9 cellular contexts compared by ENCODE assay signal in the genomic region with DNA sequence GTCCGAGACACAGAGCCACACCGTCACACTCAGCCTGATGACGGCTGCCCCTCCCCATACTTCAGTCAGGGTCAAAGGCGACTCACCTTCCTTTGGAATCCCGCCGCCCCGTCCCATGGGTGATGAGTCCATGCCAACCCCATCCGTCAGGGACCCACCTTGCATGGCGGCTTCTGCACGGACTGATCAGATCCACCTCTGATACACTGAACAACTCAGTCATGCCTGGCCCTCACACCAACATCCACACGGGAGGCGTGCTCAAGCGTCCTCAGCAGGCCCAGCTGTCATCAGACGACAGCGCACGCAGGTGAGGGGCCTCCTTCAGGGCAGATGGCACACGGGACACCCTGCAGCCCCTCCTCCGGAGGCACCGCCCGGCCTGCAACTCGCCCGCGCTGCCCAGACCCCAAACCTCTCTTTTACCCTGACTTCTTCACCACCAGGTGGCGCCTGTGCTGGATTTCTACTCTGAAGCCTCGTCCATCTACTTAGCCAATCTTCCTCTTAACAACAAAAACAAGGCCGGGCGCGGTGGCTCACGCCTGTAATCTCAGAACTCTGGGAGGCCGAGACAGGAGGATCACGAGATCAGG.
DNase-seq lines count a peak whose midpoint lies in the region; ATAC-seq and TF ChIP-seq lines count a peak whose summit lies in the region.
"Had no signal": no experiment of that assay in that cellular context is flagged by ENCODE, and none has a peak within 500 bp of the region (broad histone marks: within the 10 kb centered on the region; RNA-seq: fewer than 3 reads in every experiment).

No MANE protein-coding gene starts in this region.

- H3K27ac Mint-ChIP-seq in WTC11 (peak overlapping the region; percentile 23), neural progenitor cell (no peak overlapping the region)

- TF ChIP-seq EP300 in Ishikawa (IDR thresholded peaks at IDR 0.05; ENCODE audit: borderline replicate concordance): no peak

- H3K27me3 ChIP-seq in neural progenitor cell: no peaks in the 10 kb centered on the region
- H3K27me3 ChIP-seq: BLaER1 had no signal

- H3K9me3 Mint-ChIP-seq in WTC11 (peaks cover 8% of the 10 kb centered on the region), neural progenitor cell (peaks cover 7% of the 10 kb centered on the region)

- no peaks in the 10 kb centered on the region for H3K4me1 ChIP-seq in neural progenitor cell

- peaks cover 98% of the 10 kb centered on the region for H3K79me2 ChIP-seq in neural progenitor cell (ENCODE audit: low read depth)

- H3K4me3 Mint-ChIP-seq in WTC11 (no peak overlapping the region), neural progenitor cell (no peak overlapping the region)

- H3K4me3 ChIP-seq in epithelial cell of proximal tubule (ENCODE audit: low read depth, low read length): no peak overlapping the region
- no peak overlapping the region for H3K4me3 ChIP-seq in neural progenitor cell
- H3K4me3 ChIP-seq: BLaER1 had no signal

- H4K20me1 ChIP-seq in neural progenitor cell (ENCODE audit: low read depth): peaks cover 91% of the 10 kb centered on the region

- DNase-seq in DMS53 (lab: John Stamatoyannopoulos, UW): peak; percentile 41
- no peak for DNase-seq in DMS53 treated with DMSO at 0.1 percent for 48 hours (lab: John Stamatoyannopoulos, UW; ENCODE audit: unreplicated experiment)
- DNase-seq in WTC11 (ENCODE audit: low spot score): peak; percentile 60
- DNase-seq in epithelial cell of proximal tubule (ENCODE audit: low read depth): no peak
- peak; percentile 71 for DNase-seq in neural progenitor cell (ENCODE audit: low spot score)
- DNase-seq in NCI-H2227 treated with DMSO at 0.1 percent for 48 hours (lab: John Stamatoyannopoulos, UW): no peak

- H3K4me2 ChIP-seq in neural progenitor cell: no peak overlapping the region
- H3K4me2 ChIP-seq: BLaER1 had no signal

- POLR2A ChIA-PET in WTC11 (lab: Charles Lee): no interaction called here

- peak; percentile 75 for TF ChIP-seq RAD21 in Ishikawa (IDR thresholded peaks at IDR 0.05; ENCODE audit: low read depth)

- H3K36me3 Mint-ChIP-seq in WTC11 (peaks cover 13% of the 10 kb centered on the region; the same call in 1 of the 2 replicates), neural progenitor cell (peaks cover 41% of the 10 kb centered on the region)

- no peak overlapping the region for H2AFZ ChIP-seq in neural progenitor cell (replicated peaks)

- H3K36me3 ChIP-seq in neural progenitor cell: no peaks in the 10 kb centered on the region

- no peak overlapping the region for H3K27ac ChIP-seq in neural progenitor cell
- H3K27ac ChIP-seq: BLaER1 had no signal

- H3K4me1 Mint-ChIP-seq in WTC11 (no peaks in the 10 kb centered on the region), neural progenitor cell (peaks cover 22% of the 10 kb centered on the region)

- no peak overlapping the region for H3K9ac ChIP-seq in neural progenitor cell
- H3K9ac ChIP-seq: BLaER1 had no signal

- H3K9me3 ChIP-seq in neural progenitor cell (ENCODE audit: low read depth): no peaks in the 10 kb centered on the region

- ATAC-seq in WTC11 (peak; percentile 91), GM19467 (IDR thresholded peaks at IDR 0.05; ENCODE audit: unreplicated experiment) (no peak)

- no peaks in the 10 kb centered on the region; the same call in 1 of the 2 replicates for H3K27me3 Mint-ChIP-seq in WTC11 (ENCODE audit: low read depth)
- peaks cover 5% of the 10 kb centered on the region for H3K27me3 Mint-ChIP-seq in neural progenitor cell (ENCODE audit: insufficient read depth, low read depth)

- TF ChIP-seq CTCF in WTC11 (IDR thresholded peaks at IDR 0.05) (peak; percentile 36; the same call in 1 of the 2 replicates), epithelial cell of proximal tubule (conservative IDR thresholded peaks at IDR 0.05; ENCODE audit: low read depth, low read length) (peak; percentile 58), neural progenitor cell (IDR thresholded peaks at IDR 0.05) (peak; percentile 68)

- CTCF ChIA-PET in WTC11 (lab: Charles Lee): no interaction called here

- peaks cover 2% of the 10 kb centered on the region for H3F3A ChIP-seq in neural progenitor cell (ENCODE audit: low read depth)

TF ChIP-seq in Ishikawa, 13 proteins besides CTCF, POLR2A, EP300 and RAD21:
- TF ChIP-seq TAF1 (IDR thresholded peaks at IDR 0.05; ENCODE audit: low read depth) (no peak), ZBTB7A (IDR thresholded peaks at IDR 0.05; ENCODE audit: low read depth) (no peak), FOXM1 (IDR thresholded peaks at IDR 0.05; ENCODE audit: borderline replicate concordance, low read depth) (no peak), TEAD4 (IDR thresholded peaks at IDR 0.05) (no peak)
- TF ChIP-seq, protein P1, sequence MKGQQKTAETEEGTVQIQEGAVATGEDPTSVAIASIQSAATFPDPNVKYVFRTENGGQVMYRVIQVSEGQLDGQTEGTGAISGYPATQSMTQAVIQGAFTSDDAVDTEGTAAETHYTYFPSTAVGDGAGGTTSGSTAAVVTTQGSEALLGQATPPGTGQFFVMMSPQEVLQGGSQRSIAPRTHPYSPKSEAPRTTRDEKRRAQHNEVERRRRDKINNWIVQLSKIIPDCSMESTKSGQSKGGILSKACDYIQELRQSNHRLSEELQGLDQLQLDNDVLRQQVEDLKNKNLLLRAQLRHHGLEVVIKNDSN (IDR thresholded peaks at IDR 0.05): no peak

TF ChIP-seq in WTC11, 78 proteins besides CTCF, POLR2A, EP300 and RAD21 (continues in another document):
- TF ChIP-seq ZBTB21 (CRISPR knock-in tag; IDR thresholded peaks at IDR 0.05; ENCODE audit: borderline replicate concordance) (no peak), SP1 (CRISPR knock-in tag; conservative IDR thresholded peaks at IDR 0.05) (no peak), ATF6 (CRISPR knock-in tag; IDR thresholded peaks at IDR 0.05) (no peak), ETV6 (CRISPR knock-in tag; IDR thresholded peaks at IDR 0.05) (no peak), IRF2 (CRISPR knock-in tag; IDR thresholded peaks at IDR 0.05; ENCODE audit: borderline replicate concordance, low read depth) (no peak), ZNF425 (CRISPR knock-in tag; conservative IDR thresholded peaks at IDR 0.05) (no peak)
- TF ChIP-seq, protein P2, sequence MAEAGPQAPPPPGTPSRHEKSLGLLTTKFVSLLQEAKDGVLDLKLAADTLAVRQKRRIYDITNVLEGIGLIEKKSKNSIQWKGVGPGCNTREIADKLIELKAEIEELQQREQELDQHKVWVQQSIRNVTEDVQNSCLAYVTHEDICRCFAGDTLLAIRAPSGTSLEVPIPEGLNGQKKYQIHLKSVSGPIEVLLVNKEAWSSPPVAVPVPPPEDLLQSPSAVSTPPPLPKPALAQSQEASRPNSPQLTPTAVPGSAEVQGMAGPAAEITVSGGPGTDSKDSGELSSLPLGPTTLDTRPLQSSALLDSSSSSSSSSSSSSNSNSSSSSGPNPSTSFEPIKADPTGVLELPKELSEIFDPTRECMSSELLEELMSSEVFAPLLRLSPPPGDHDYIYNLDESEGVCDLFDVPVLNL (CRISPR knock-in tag; IDR thresholded peaks at IDR 0.05; ENCODE audit: borderline replicate concordance, low read depth): no peak
- TF ChIP-seq, protein P1 (CRISPR knock-in tag; IDR thresholded peaks at IDR 0.05): no peak
- TF ChIP-seq, protein P3, sequence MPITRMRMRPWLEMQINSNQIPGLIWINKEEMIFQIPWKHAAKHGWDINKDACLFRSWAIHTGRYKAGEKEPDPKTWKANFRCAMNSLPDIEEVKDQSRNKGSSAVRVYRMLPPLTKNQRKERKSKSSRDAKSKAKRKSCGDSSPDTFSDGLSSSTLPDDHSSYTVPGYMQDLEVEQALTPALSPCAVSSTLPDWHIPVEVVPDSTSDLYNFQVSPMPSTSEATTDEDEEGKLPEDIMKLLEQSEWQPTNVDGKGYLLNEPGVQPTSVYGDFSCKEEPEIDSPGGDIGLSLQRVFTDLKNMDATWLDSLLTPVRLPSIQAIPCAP (CRISPR knock-in tag; IDR thresholded peaks at IDR 0.05): no peak

Comparison
In these comparisons a context has a peak if more than half of its experiments do, and no peak if none do; other contexts are left out.
1. DNase-seq: peak in DMS53 (single experiment), WTC11 (single experiment) and neural progenitor cell (single experiment); none in DMS53 treated with DMSO at 0.1 percent for 48 hours (single experiment), epithelial cell of proximal tubule (single experiment) and NCI-H2227 treated with DMSO at 0.1 percent for 48 hours (single experiment).
2. Peak in every context shown above with its lines, with median percentiles within 50 percentile points of each other: CTCF ChIP-seq.